ENCODE assay signal across 10 cellular contexts in the genomic region with DNA sequence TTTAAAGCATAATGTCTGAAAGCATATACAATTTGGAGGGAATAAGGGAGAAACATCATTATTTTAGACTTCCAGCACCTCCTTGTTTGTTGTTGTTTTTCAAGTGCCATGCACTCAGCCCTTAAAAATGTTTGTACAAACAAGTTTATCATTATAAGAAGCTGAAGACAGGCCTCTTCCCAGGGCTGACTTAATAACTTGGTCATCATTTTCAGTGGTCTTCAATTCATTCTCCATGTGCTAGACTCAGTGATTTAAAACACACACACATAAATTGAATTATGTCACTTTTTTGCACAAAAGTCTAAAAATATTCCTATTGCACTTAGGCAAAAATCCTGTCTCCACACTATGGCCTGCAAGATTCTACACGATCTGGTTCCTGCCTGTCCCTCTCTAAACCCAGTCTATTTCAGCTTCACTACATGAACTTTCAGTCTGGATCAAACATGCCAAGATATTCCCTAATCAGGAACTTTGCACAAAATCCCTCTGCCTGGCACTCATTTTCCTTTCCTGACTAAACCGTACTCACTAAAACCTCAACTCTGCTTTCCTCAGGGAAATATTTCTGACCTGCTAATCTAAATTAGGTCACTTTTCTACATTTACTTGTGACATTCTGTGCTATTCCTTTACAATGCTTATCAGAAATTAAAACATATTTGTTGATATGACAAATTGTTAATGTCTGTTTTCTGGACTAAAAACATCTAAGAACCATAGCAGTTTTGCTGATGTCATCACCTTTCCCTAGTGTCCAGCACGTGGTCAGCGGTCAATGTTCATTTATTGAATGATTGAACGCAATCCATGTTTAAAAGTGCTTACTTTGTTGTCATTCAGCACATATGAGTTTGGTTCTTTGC. TPM values are rescaled to one million over a fixed set of nuclear protein-coding genes. Genes with fewer than 3 reads are reported as not detected.
DNase-seq lines count a peak whose midpoint lies in the region; ATAC-seq and TF ChIP-seq lines count a peak whose summit lies in the region.
"Had no signal": no experiment of that assay in that cellular context is flagged by ENCODE, and none has a peak within 500 bp of the region (broad histone marks: within the 10 kb centered on the region; RNA-seq: fewer than 3 reads in every experiment).

No MANE protein-coding gene starts in this region.

- 0 out of 2 replicates have a peak, but pooled peaks cover 3% of the 10 kb centered on the region for H3K9me3 ChIP-seq in Loucy (ENCODE audit: insufficient read depth, low read depth, low read length)
- H3K9me3 ChIP-seq: testis had no signal

- POLR2A ChIA-PET in naive thymus-derived CD8-positive, alpha-beta T cell (lab: Charles Lee) = interaction anchor here (1.1 to 2.0 kb wide), 4 partner anchors 11 to 160 kb away, joined by 4 to 8 read pairs (median 4); no protein-coding TSS in a partner anchor
- POLR2A ChIA-PET in MCF 10A (lab: Yijun Ruan, JAX) = no interaction called here

- H3K4me1 Mint-ChIP-seq in naive thymus-derived CD8-positive, alpha-beta T cell = peaks cover 24 to 66% (median 61%) of the 10 kb centered on the region in 4 donors
- no peaks in the 10 kb centered on the region for H3K4me1 Mint-ChIP-seq in MCF 10A (ENCODE audit: insufficient read depth, unreplicated experiment)

- H3K36me3 ChIP-seq in Loucy (ENCODE audit: insufficient read depth, low read length) = no peaks in the 10 kb centered on the region

- DNase-seq in naive thymus-derived CD8-positive, alpha-beta T cell = no peak
- no peak for DNase-seq in Ammon's horn (ENCODE audit: low spot score)
- DNase-seq in NCI-H2171 treated with DMSO at 0.1 percent for 48 hours (lab: John Stamatoyannopoulos, UW) = no peak
- DNase-seq in MCF 10A (ENCODE audit: unreplicated experiment) = no peak
- no peak for DNase-seq in activated gamma-delta T cell (lab: John Stamatoyannopoulos, UW)
- DNase-seq: activated effector memory CD4-positive, alpha-beta T cell treated with anti-CD3 and anti-CD28 coated beads, Interleukin-2, amount 50 U/mL, for 16 hours; testis had no signal

- H3K9me3 Mint-ChIP-seq in naive thymus-derived CD8-positive, alpha-beta T cell = peaks cover 0 to 11% (median 6%) of the 10 kb centered on the region in 9 donors
- no peaks in the 10 kb centered on the region for H3K9me3 Mint-ChIP-seq in MCF 10A (ENCODE audit: unreplicated experiment)

- CTCF ChIA-PET in MCF 10A (lab: Yijun Ruan, JAX) = interaction anchor here (1.0 kb wide), 1 partner anchor 71 kb away, joined by 5 read pairs; no protein-coding TSS in a partner anchor

- BruUV-seq in MCF 10A (replicated peaks; lab: Mats Ljungman, UMichigan) = no TSS peak

- no peaks in the 10 kb centered on the region for H3K9me2 ChIP-seq in Loucy (replicated peaks; ENCODE audit: low read depth, low read length)

- H3K27me3 Mint-ChIP-seq in naive thymus-derived CD8-positive, alpha-beta T cell = no peaks in the 10 kb centered on the region
- no peaks in the 10 kb centered on the region for H3K27me3 Mint-ChIP-seq in MCF 10A (ENCODE audit: insufficient read depth, unreplicated experiment)

- H3K27me3 ChIP-seq in Loucy (ENCODE audit: insufficient read depth, low read length, poor library complexity, severe bottlenecking) = no peaks in the 10 kb centered on the region
- H3K27me3 ChIP-seq: testis had no signal

- H3F3A ChIP-seq in Loucy (ENCODE audit: low read depth) = no peaks in the 10 kb centered on the region

- H3K4me3 Mint-ChIP-seq in naive thymus-derived CD8-positive, alpha-beta T cell = peak overlapping the region; percentile 31 to 82 (median 80)
- no peak overlapping the region for H3K4me3 Mint-ChIP-seq in MCF 10A (ENCODE audit: unreplicated experiment)

- H3K79me2 ChIP-seq in Loucy (ENCODE audit: insufficient read depth, low read length) = no peaks in the 10 kb centered on the region

- H3K4me3 ChIP-seq in Loucy (ENCODE audit: low read length, poor library complexity, severe bottlenecking) = peak overlapping the region; percentile 63
- H3K4me3 ChIP-seq: testis had no signal

- peaks cover 22% of the 10 kb centered on the region for H3K4me1 ChIP-seq in Loucy (ENCODE audit: insufficient read depth, low read length, poor library complexity, severe bottlenecking)

- H3K27ac Mint-ChIP-seq in naive thymus-derived CD8-positive, alpha-beta T cell = peak overlapping the region; percentile 77 to 97 (median 85)
- no peak overlapping the region for H3K27ac Mint-ChIP-seq in MCF 10A (ENCODE audit: low read depth, unreplicated experiment)

- peak overlapping the region; percentile 69 for H3K9ac ChIP-seq in Loucy (ENCODE audit: low read depth, low read length, poor library complexity, severe bottlenecking)

- H3K36me3 Mint-ChIP-seq in naive thymus-derived CD8-positive, alpha-beta T cell = peaks cover 0 to 10% (median 5%) of the 10 kb centered on the region in 3 donors
- H3K36me3 Mint-ChIP-seq in MCF 10A (ENCODE audit: insufficient read depth, unreplicated experiment) = no peaks in the 10 kb centered on the region

- TF ChIP-seq CTCF in Loucy (conservative IDR thresholded peaks at IDR 0.05; ENCODE audit: low read length) (no peak), MCF 10A (IDR thresholded peaks at IDR 0.05; ENCODE audit: unreplicated experiment) (no peak)

- H4K20me1 ChIP-seq in Loucy (ENCODE audit: insufficient read depth, low read length, poor library complexity, severe bottlenecking) = no peaks in the 10 kb centered on the region

- H2AFZ ChIP-seq in Loucy (ENCODE audit: low read length) = peak overlapping the region; percentile 91

- intact Hi-C loops in MCF 10A (cut with micrococcal nuclease) = no loop called here

- peak; percentile 41 for ATAC-seq in GM18511 (IDR thresholded peaks at IDR 0.05; ENCODE audit: unreplicated experiment)
- ATAC-seq in GM21526 (IDR thresholded peaks at IDR 0.05; ENCODE audit: low FRiP score, unreplicated experiment) = peak; percentile 24
- ATAC-seq in naive thymus-derived CD8-positive, alpha-beta T cell = peak in 1 of 2 donors; percentile 8

- peak overlapping the region; percentile 78 for H3K4me2 ChIP-seq in Loucy (ENCODE audit: low read depth, low read length, poor library complexity, severe bottlenecking)

RNA-seq across cellular contexts. Expression of gene GBP5, which starts 14.8 kb away (rescaled TPM):
- 10 to 100 TPM; 19.9 to 22.2 TPM for total RNA-seq in naive thymus-derived CD8-positive, alpha-beta T cell
- polyA plus RNA-seq in naive thymus-derived CD8-positive, alpha-beta T cell = 10 to 100 TPM; 24.6 to 51.9 (median 48.7) TPM
- not detected in 2 replicates for total RNA-seq in MCF 10A (2022)

Comparison
In these comparisons a context has a peak if more than half of its experiments do, and no peak if none do; other contexts are left out.
1. RNA of gene GBP5, which starts 14.8 kb away (total RNA-seq): 19.9 to 22.2 TPM in naive thymus-derived CD8-positive, alpha-beta T cell; not detected in MCF 10A; every median in the first group is over 10 times any median in the second.